ENCODE assay signal across 10 cellular contexts in genomic region chr2:12619975-12620374, GRCh38.
A peak's percentile ranks its signal among the peaks of the same experiment; 100 is the strongest.
DNase-seq lines count a peak whose midpoint lies in the region; ATAC-seq, FAIRE-seq and TF ChIP-seq lines count a peak whose summit lies in the region.
"Had no signal": no experiment of that assay in that cellular context is flagged by ENCODE, and none has a peak within 500 bp of the region (broad histone marks: within the 10 kb centered on the region; RNA-seq: fewer than 3 reads in every experiment).

No MANE protein-coding gene starts in this region.

- peak; percentile 86 for ATAC-seq in sciatic nerve
- ATAC-seq in HG03139 (IDR thresholded peaks at IDR 0.05; ENCODE audit: unreplicated experiment), result no peak
- ATAC-seq: naive thymus-derived CD4-positive, alpha-beta T cell had no signal

- H3K4me2 ChIP-seq in H1 (ENCODE audit: insufficient read depth in 1 of 2, low read depth in 2 of 2, low read length in 2 of 2), result no peak overlapping the region

- FAIRE-seq in H1 (lab: Jason Lieb, UNC), result no peak

- no peak for TF ChIP-seq CTCF in NB4 (IDR thresholded peaks at IDR 0.05; ENCODE audit: low read depth, low read length)
- TF ChIP-seq CTCF in H1 (IDR thresholded peaks at IDR 0.05; ENCODE audit: control extremely low read depth in 1 of 3, insufficient read depth in 1 of 3, low read depth in 1 of 3, low read length in 3 of 3), result no peak
- no peak for TF ChIP-seq CTCF in GM13977 (IDR thresholded peaks at IDR 0.05; ENCODE audit: extremely low read depth, insufficient read depth, missing control alignments)

- POLR2A ChIA-PET in H1 (lab: Charles Lee; ENCODE audit: partially characterized antibody), result no interaction called here

- H3K36me3 ChIP-seq in H1 (ENCODE audit: control insufficient read depth in 2 of 4, insufficient read depth in 4 of 4, low read length in 3 of 4), result no peaks in the 10 kb centered on the region
- H3K36me3 ChIP-seq: heart right ventricle had no signal

- H3K4ac ChIP-seq in H1 (replicated peaks; ENCODE audit: insufficient read length, low read depth, low read length), result no peak overlapping the region

- H3K4me1 ChIP-seq in H1 (replicated peaks in 1 of 4; ENCODE audit: control insufficient read depth in 3 of 4, insufficient read depth in 4 of 4, low read length in 3 of 4), result peaks cover 0 to 4% (median 1%) of the 10 kb centered on the region in 4 experiments; a peak in 3 of 7 replicates

- H2AFZ ChIP-seq in H1 (ENCODE audit: low read length), result no peak overlapping the region

- H3K9me3 ChIP-seq in H1 (ENCODE audit: insufficient read depth in 2 of 2, low read depth in 1 of 2, low read length in 1 of 2), result no peaks in the 10 kb centered on the region
- H3K9me3 ChIP-seq: heart right ventricle had no signal

- H3K27ac ChIP-seq in H1 (ENCODE audit: low read depth, low read length), result no peak overlapping the region
- H3K27ac ChIP-seq: heart right ventricle had no signal

- H3K79me1 ChIP-seq in H1 (ENCODE audit: low read depth, low read length), result no peaks in the 10 kb centered on the region

- H2BK20ac ChIP-seq in H1 (ENCODE audit: low read length), result no peak overlapping the region

- CTCF ChIA-PET in H1 (lab: Charles Lee; ENCODE audit: partially characterized antibody), result interaction anchor here (0.5 to 1.5 kb wide), 4 partner anchors 27 to 387 kb away, joined by 3 to 5 read pairs (median 3); no protein-coding TSS in a partner anchor

- TF ChIP-seq EP300 in H1 (IDR thresholded peaks at IDR 0.05; ENCODE audit: borderline replicate concordance in 1 of 2, low read depth in 2 of 2, low read length in 2 of 2), result no peak

- no peak overlapping the region for H2BK12ac ChIP-seq in H1 (ENCODE audit: low read depth, low read length)

- no peaks in the 10 kb centered on the region for H4K20me1 ChIP-seq in H1 (replicated peaks in 1 of 2; ENCODE audit: control insufficient read depth in 1 of 2, insufficient read depth in 2 of 2, low read length in 2 of 2)

- H2BK5ac ChIP-seq in H1 (ENCODE audit: low read depth, low read length), result no peak overlapping the region

- TF ChIP-seq POLR2A in NB4 (IDR thresholded peaks at IDR 0.05; ENCODE audit: extremely low read depth, insufficient read length) (no peak), H1 (IDR thresholded peaks at IDR 0.05; ENCODE audit: control extremely low read depth in 1 of 2, low read depth in 2 of 2, low read length in 2 of 2) (no peak)

- no peak overlapping the region for H3K18ac ChIP-seq in H1 (ENCODE audit: extremely low read depth, low read length)

- intact Hi-C loops in sciatic nerve (cut with DNase I), result no loop called here

- H3K27me3 ChIP-seq in H1 (replicated peaks in 1 of 4; ENCODE audit: control insufficient read depth in 3 of 4, extremely low read depth in 1 of 4, insufficient read depth in 3 of 4, low read length in 3 of 4), result no peaks in the 10 kb centered on the region
- H3K27me3 ChIP-seq: heart right ventricle had no signal

- H4K91ac ChIP-seq in H1 (replicated peaks; ENCODE audit: insufficient read length, low read length), result no peak overlapping the region

- H3K23me2 ChIP-seq in H1 (ENCODE audit: low read depth, low read length), result no peaks in the 10 kb centered on the region

- H3K4me3 ChIP-seq in NB4 (ENCODE audit: low read depth, low read length) (no peak overlapping the region), H1 (ENCODE audit: extremely low read depth in 1 of 4, insufficient read depth in 2 of 4, low read depth in 3 of 4, low read length in 4 of 4) (no peak overlapping the region)
- H3K4me3 ChIP-seq: heart right ventricle had no signal

- H3K9ac ChIP-seq in H1 (replicated peaks in 1 of 4; ENCODE audit: extremely low read depth in 1 of 4, low read depth in 3 of 4, low read length in 3 of 4), result no peak overlapping the region

- 96% methylated on average over 3 of the region's 3 CpGs; no CpG with 5 or more reads in 1 of the 2 experiments for WGBS in H1 (ENCODE audit: extremely low coverage in 1 of 2, insufficient coverage in 1 of 2, insufficient read length in 1 of 2, insufficient replicate concordance in 2 of 2, low coverage in 1 of 2, low lambda C conversion rate in 2 of 2, missing lambda C conversion rate in 1 of 2), 2 experiments

- H2BK15ac ChIP-seq in H1 (ENCODE audit: low read length), result 0 out of 2 replicates have a peak overlapping the region, but pooled peaks have one; percentile 12

- no peak overlapping the region for H2AK5ac ChIP-seq in H1 (ENCODE audit: low read depth, low read length)

- in situ Hi-C loops in GM13977 (cut with MboI; ENCODE audit: low pct_unique_long_range_greater_than_20kb, low sequenced_read_pairs, unreplicated experiment), result no loop called here

- H4K8ac ChIP-seq in H1 (ENCODE audit: extremely low read depth, insufficient read depth, low read length), result no peak overlapping the region

- no peaks in the 10 kb centered on the region for H3K79me2 ChIP-seq in H1 (ENCODE audit: control insufficient read depth in 1 of 2, insufficient read depth in 2 of 2, low read length in 2 of 2)

- TF ChIP-seq RAD21 in H1 (IDR thresholded peaks at IDR 0.05 in 1 of 2, conservative IDR thresholded peaks at IDR 0.05 in 1 of 2; ENCODE audit: low read depth in 2 of 2, low read length in 2 of 2), result no peak

- DNase-seq in GM04503 (ENCODE audit: low read depth) (peak; percentile 86), NB4 (ENCODE audit: low read depth) (peak; percentile 20), H1 (ENCODE audit: low read depth in 1 of 2, low spot score in 2 of 2) (no peak), sciatic nerve (ENCODE audit: low spot score) (peak; percentile 65), OCI-M1 (lab: John Stamatoyannopoulos, UW) (no peak), GM13977 (ENCODE audit: low spot score) (no peak)
- DNase-seq: naive thymus-derived CD4-positive, alpha-beta T cell; NCI-H510A had no signal

- no peak overlapping the region for H3K23ac ChIP-seq in H1 (ENCODE audit: insufficient read length)

- no peak overlapping the region for H3K14ac ChIP-seq in H1 (ENCODE audit: insufficient read length)

- no peak overlapping the region for H2BK120ac ChIP-seq in H1 (replicated peaks; ENCODE audit: low read depth, low read length)

- H3K56ac ChIP-seq in H1 (replicated peaks; ENCODE audit: insufficient read length, low read depth, low read length), result no peak overlapping the region

- H4K5ac ChIP-seq in H1 (ENCODE audit: insufficient read length, low read depth, low read length), result no peak overlapping the region

TF ChIP-seq in H1, 55 proteins besides CTCF, POLR2A, EP300 and RAD21:
- TF ChIP-seq TEAD4 (IDR thresholded peaks at IDR 0.05; ENCODE audit: low read depth, low read length) (no peak), FOSL1 (IDR thresholded peaks at IDR 0.05; ENCODE audit: insufficient read depth, low read depth, low read length) (no peak), KDM1A (IDR thresholded peaks at IDR 0.05; ENCODE audit: borderline replicate concordance, low read length) (no peak), POLR2AphosphoS5 (IDR thresholded peaks at IDR 0.05; ENCODE audit: low read depth, low read length) (no peak), KDM5A (IDR thresholded peaks at IDR 0.05; ENCODE audit: low read length) (no peak), KDM4A (IDR thresholded peaks at IDR 0.05; ENCODE audit: low read depth, low read length, severe bottlenecking) (no peak), HDAC2 (IDR thresholded peaks at IDR 0.05; ENCODE audit: borderline replicate concordance in 1 of 2, low read depth in 2 of 2, low read length in 2 of 2) (no peak), TCF12 (IDR thresholded peaks at IDR 0.05; ENCODE audit: low read depth, low read length) (no peak), MAFK (IDR thresholded peaks at IDR 0.05; ENCODE audit: low read depth, low read length) (no peak), SAP30 (IDR thresholded peaks at IDR 0.05; ENCODE audit: insufficient read depth, insufficient replicate concordance, low read length) (no peak), MAX (IDR thresholded peaks at IDR 0.05) (no peak), YY1 (IDR thresholded peaks at IDR 0.05; ENCODE audit: low read depth, low read length) (no peak)
- TF ChIP-seq, protein P1, sequence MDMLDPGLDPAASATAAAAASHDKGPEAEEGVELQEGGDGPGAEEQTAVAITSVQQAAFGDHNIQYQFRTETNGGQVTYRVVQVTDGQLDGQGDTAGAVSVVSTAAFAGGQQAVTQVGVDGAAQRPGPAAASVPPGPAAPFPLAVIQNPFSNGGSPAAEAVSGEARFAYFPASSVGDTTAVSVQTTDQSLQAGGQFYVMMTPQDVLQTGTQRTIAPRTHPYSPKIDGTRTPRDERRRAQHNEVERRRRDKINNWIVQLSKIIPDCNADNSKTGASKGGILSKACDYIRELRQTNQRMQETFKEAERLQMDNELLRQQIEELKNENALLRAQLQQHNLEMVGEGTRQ (IDR thresholded peaks at IDR 0.05; ENCODE audit: low read length), result no peak

Comparison
In these comparisons a context has a peak if more than half of its experiments do, and no peak if none do; other contexts are left out.
1. DNase-seq: peak in GM04503 (single experiment), NB4 (single experiment) and sciatic nerve (single experiment); none in H1 (0 of 2), OCI-M1 (single experiment) and GM13977 (single experiment).